ENCODE assay signal across 17 cellular contexts in the genomic region with DNA sequence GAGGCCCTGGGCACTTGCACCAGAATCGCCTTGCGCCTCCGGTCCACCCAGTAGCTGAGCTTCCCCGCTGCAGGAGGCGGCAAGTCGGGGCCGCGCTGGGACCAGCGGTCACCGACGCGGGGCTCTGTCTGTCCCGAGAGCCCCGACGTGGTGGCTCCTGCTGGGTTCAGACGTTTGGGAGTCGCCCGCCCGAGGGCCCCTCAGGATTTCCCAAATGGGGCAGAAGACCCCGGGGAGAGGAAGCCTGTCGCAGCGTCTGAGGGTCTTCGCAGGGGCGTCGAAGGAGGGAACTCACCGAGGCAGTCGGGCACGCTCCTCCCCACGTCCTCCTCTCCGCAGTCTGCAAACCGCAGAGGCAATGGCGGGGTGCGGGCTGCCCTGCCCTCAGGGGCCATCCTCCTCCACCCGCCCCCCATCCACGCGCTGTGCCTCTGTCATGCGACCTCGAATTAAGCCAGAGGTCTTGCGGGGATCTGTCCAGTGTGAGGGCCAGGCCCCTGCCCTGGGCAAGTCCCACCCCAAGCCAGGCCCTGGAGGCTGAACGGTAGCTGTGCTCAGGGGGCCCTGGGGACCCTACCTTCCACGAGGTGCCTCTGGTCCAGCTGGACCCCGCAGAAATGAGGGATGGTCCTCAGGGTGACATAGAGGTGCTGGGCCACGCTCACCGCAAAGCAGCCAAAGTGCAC. TPM values are rescaled to one million over a fixed set of nuclear protein-coding genes. Genes with fewer than 3 reads are reported as not detected.
DNase-seq lines count a peak whose midpoint lies in the region; ATAC-seq, FAIRE-seq and TF ChIP-seq lines count a peak whose summit lies in the region.
"Had no signal": no experiment of that assay in that cellular context is flagged by ENCODE, and none has a peak within 500 bp of the region (broad histone marks: within the 10 kb centered on the region; RNA-seq: fewer than 3 reads in every experiment).

No MANE protein-coding gene starts in this region.

- POLR2A ChIA-PET in MCF 10A (lab: Yijun Ruan, JAX) (no interaction called here), H1 (lab: Charles Lee; ENCODE audit: partially characterized antibody) (interaction anchor here (0.9 kb wide), 1 partner anchor 13 kb away, joined by 4 read pairs; no protein-coding TSS in a partner anchor)

- H3K23me2 ChIP-seq in H1 (ENCODE audit: low read depth, low read length), result peaks cover 13% of the 10 kb centered on the region

- H3K27me3 Mint-ChIP-seq in MCF 10A (ENCODE audit: insufficient read depth, unreplicated experiment), result no peaks in the 10 kb centered on the region

- no peak overlapping the region for H2BK120ac ChIP-seq in H1 (replicated peaks; ENCODE audit: low read depth, low read length)

- no peaks in the 10 kb centered on the region for H3K79me1 ChIP-seq in H1 (ENCODE audit: low read depth, low read length)

- 32% methylated on average over 14 of the region's 44 CpGs; no CpG with 5 or more reads in 1 of the 2 experiments for WGBS in H1 (ENCODE audit: extremely low coverage in 1 of 2, insufficient coverage in 1 of 2, insufficient read length in 1 of 2, insufficient replicate concordance in 2 of 2, low coverage in 1 of 2, low lambda C conversion rate in 2 of 2, missing lambda C conversion rate in 1 of 2), 2 experiments

- no peaks in the 10 kb centered on the region for H3K9me3 ChIP-seq in breast epithelium
- no peaks in the 10 kb centered on the region for H3K9me3 ChIP-seq in H1 (ENCODE audit: insufficient read depth in 2 of 2, low read depth in 1 of 2, low read length in 1 of 2)
- H3K9me3 ChIP-seq in thoracic aorta, result no peaks in the 10 kb centered on the region

- no peaks in the 10 kb centered on the region for H3K36me3 Mint-ChIP-seq in MCF 10A (ENCODE audit: insufficient read depth, unreplicated experiment)

- TF ChIP-seq POLR2A in breast epithelium (IDR thresholded peaks at IDR 0.05), result no peak
- TF ChIP-seq POLR2A in H1 (IDR thresholded peaks at IDR 0.05; ENCODE audit: control extremely low read depth in 1 of 2, low read depth in 2 of 2, low read length in 2 of 2), result no peak

- no peak overlapping the region for H4K91ac ChIP-seq in H1 (replicated peaks; ENCODE audit: insufficient read length, low read length)

- H2BK15ac ChIP-seq in H1 (ENCODE audit: low read length), result 0 out of 2 replicates have a peak overlapping the region, but pooled peaks have one; percentile 46

- H3K27me3 ChIP-seq in breast epithelium (peaks cover 0 to 18% of the 10 kb centered on the region in 2 donors), H1 (replicated peaks in 1 of 4; ENCODE audit: control insufficient read depth in 3 of 4, extremely low read depth in 1 of 4, insufficient read depth in 3 of 4, low read length in 3 of 4) (peaks cover 10 to 22% (median 12%) of the 10 kb centered on the region in 4 experiments; a peak in 6 of 7 replicates), thoracic aorta (replicated peaks; ENCODE audit: insufficient read depth) (no peaks in the 10 kb centered on the region)

- H2AFZ ChIP-seq in H1 (ENCODE audit: low read length), result peak overlapping the region; percentile 81; the same call in 1 of the 2 replicates

- peak overlapping the region; percentile 59 for H4K8ac ChIP-seq in H1 (ENCODE audit: extremely low read depth, insufficient read depth, low read length)

- no peak for TF ChIP-seq EP300 in H1 (IDR thresholded peaks at IDR 0.05; ENCODE audit: borderline replicate concordance in 1 of 2, low read depth in 2 of 2, low read length in 2 of 2)

- no peak overlapping the region; the same call in 1 of the 2 replicates for H3K18ac ChIP-seq in H1 (ENCODE audit: extremely low read depth, low read length)

- FAIRE-seq in H1 (lab: Jason Lieb, UNC), result no peak
- FAIRE-seq: colon had no signal

- no peak for ATAC-seq in thoracic aorta (ENCODE audit: insufficient number of reproducible peaks, low FRiP score, low read depth)
- ATAC-seq in HG03342 (IDR thresholded peaks at IDR 0.05; ENCODE audit: unreplicated experiment), result no peak
- ATAC-seq: activated naive CD8-positive, alpha-beta T cell treated with anti-CD3 and anti-CD28 coated beads, Interleukin-2, amount 50 U/mL, for 24 hours had no signal

- peaks cover 6% of the 10 kb centered on the region for H3K4me1 Mint-ChIP-seq in MCF 10A (ENCODE audit: insufficient read depth, unreplicated experiment)

- H3K36me3 ChIP-seq in breast epithelium (no peaks in the 10 kb centered on the region), H1 (ENCODE audit: control insufficient read depth in 2 of 4, insufficient read depth in 4 of 4, low read length in 3 of 4) (no peaks in the 10 kb centered on the region), thoracic aorta (no peaks in the 10 kb centered on the region)

- H4K5ac ChIP-seq in H1 (ENCODE audit: insufficient read length, low read depth, low read length), result no peak overlapping the region

- H2BK20ac ChIP-seq in H1 (ENCODE audit: low read length), result no peak overlapping the region

- H3K27ac Mint-ChIP-seq in MCF 10A (ENCODE audit: low read depth, unreplicated experiment), result no peak overlapping the region
- H3K27ac Mint-ChIP-seq: activated naive CD8-positive, alpha-beta T cell treated with anti-CD3 and anti-CD28 coated beads, Interleukin-2, amount 50 U/mL, for 24 hours had no signal

- TF ChIP-seq CTCF in breast epithelium (IDR thresholded peaks at IDR 0.05) (no peak), MCF 10A (IDR thresholded peaks at IDR 0.05; ENCODE audit: unreplicated experiment) (no peak), H1 (IDR thresholded peaks at IDR 0.05; ENCODE audit: control extremely low read depth in 1 of 3, insufficient read depth in 1 of 3, low read depth in 1 of 3, low read length in 3 of 3) (no peak), thoracic aorta (IDR thresholded peaks at IDR 0.05) (no peak)

- H3K4me1 ChIP-seq in breast epithelium, result no peaks in the 10 kb centered on the region
- H3K4me1 ChIP-seq in H1 (replicated peaks in 1 of 4; ENCODE audit: control insufficient read depth in 3 of 4, insufficient read depth in 4 of 4, low read length in 3 of 4), result peaks cover 0 to 15% (median 8%) of the 10 kb centered on the region in 4 experiments; a peak in 5 of 7 replicates
- H3K4me1 ChIP-seq in thoracic aorta (ENCODE audit: control insufficient read depth in 1 of 2, low read depth in 2 of 2), result no peaks in the 10 kb centered on the region

- no peaks in the 10 kb centered on the region for H3K9me3 Mint-ChIP-seq in MCF 10A (ENCODE audit: unreplicated experiment)
- H3K9me3 Mint-ChIP-seq: activated naive CD8-positive, alpha-beta T cell treated with anti-CD3 and anti-CD28 coated beads, Interleukin-2, amount 50 U/mL, for 24 hours had no signal

- DNase-seq in breast epithelium (ENCODE audit: low spot score in 2 of 2) (no peak), MCF 10A (ENCODE audit: unreplicated experiment) (no peak), H1 (ENCODE audit: low read depth in 1 of 2, low spot score in 2 of 2) (peak in 1 of 2 experiments; percentile 82), mesenteric fat pad (ENCODE audit: low spot score) (peak; percentile 86), thoracic aorta (ENCODE audit: low spot score) (no peak), NCI-H526 treated with DMSO at 0.1 percent for 48 hours (lab: John Stamatoyannopoulos, UW) (no peak)
- no peak for DNase-seq in activated CD4-positive, alpha-beta T cell treated with anti-CD3 and anti-CD28 coated beads, Interleukin-2, amount 50 U/mL, for 4 hours
- DNase-seq: activated naive CD8-positive, alpha-beta T cell treated with anti-CD3 and anti-CD28 coated beads, Interleukin-2, amount 50 U/mL, for 24 hours; activated T-cell treated with anti-CD3 and anti-CD28 coated beads for 4 hours; Karpas-422; NCI-H2029 treated with DMSO at 0.1 percent for 48 hours; stimulated activated CD4-positive, alpha-beta T cell treated with anti-CD3 and anti-CD28 coated beads, Interleukin-12 subunit alpha, Interleukin-12 subunit beta, amount 100 ng/mL, for 4 hours had no signal

- H3K27ac ChIP-seq in breast epithelium (no peak overlapping the region), H1 (ENCODE audit: low read depth, low read length) (no peak overlapping the region), thoracic aorta (no peak overlapping the region)
- H3K27ac ChIP-seq: VCaP had no signal

- H3K4me3 Mint-ChIP-seq in MCF 10A (ENCODE audit: unreplicated experiment), result no peak overlapping the region
- H3K4me3 Mint-ChIP-seq: activated naive CD8-positive, alpha-beta T cell treated with anti-CD3 and anti-CD28 coated beads, Interleukin-2, amount 50 U/mL, for 24 hours had no signal

- peak overlapping the region in 2 of 3 donors; percentile 21 to 40 for H3K4me3 ChIP-seq in breast epithelium
- peak overlapping the region; percentile 29 to 65 (median 55) for H3K4me3 ChIP-seq in H1 (ENCODE audit: extremely low read depth in 1 of 4, insufficient read depth in 2 of 4, low read depth in 3 of 4, low read length in 4 of 4)
- peak overlapping the region; percentile 16 for H3K4me3 ChIP-seq in thoracic aorta

- H2BK12ac ChIP-seq in H1 (ENCODE audit: low read depth, low read length), result 0 out of 2 replicates have a peak overlapping the region, but pooled peaks have one; percentile 50

- no peak overlapping the region for H3K4ac ChIP-seq in H1 (replicated peaks; ENCODE audit: insufficient read length, low read depth, low read length)

- no peak overlapping the region for H3K56ac ChIP-seq in H1 (replicated peaks; ENCODE audit: insufficient read length, low read depth, low read length)

- H2BK5ac ChIP-seq in H1 (ENCODE audit: low read depth, low read length), result no peak overlapping the region; the same call in 1 of the 2 replicates

- TF ChIP-seq RAD21 in H1 (IDR thresholded peaks at IDR 0.05 in 1 of 2, conservative IDR thresholded peaks at IDR 0.05 in 1 of 2; ENCODE audit: low read depth in 2 of 2, low read length in 2 of 2), result no peak

- H3K14ac ChIP-seq in H1 (ENCODE audit: insufficient read length), result no peak overlapping the region

- H3K9ac ChIP-seq in H1 (replicated peaks in 1 of 4; ENCODE audit: extremely low read depth in 1 of 4, low read depth in 3 of 4, low read length in 3 of 4), result no peak overlapping the region

- BruUV-seq in MCF 10A (replicated peaks; lab: Mats Ljungman, UMichigan), result no TSS peak

- H3K79me2 ChIP-seq in H1 (ENCODE audit: control insufficient read depth in 1 of 2, insufficient read depth in 2 of 2, low read length in 2 of 2), result no peaks in the 10 kb centered on the region

- intact Hi-C loops in breast epithelium (cut with DNase I; ENCODE audit: low total_unique reads) (no loop called here), MCF 10A (cut with micrococcal nuclease) (no loop called here)

- peaks cover 2 to 13% of the 10 kb centered on the region in 2 experiments for H4K20me1 ChIP-seq in H1 (replicated peaks in 1 of 2; ENCODE audit: control insufficient read depth in 1 of 2, insufficient read depth in 2 of 2, low read length in 2 of 2)

- peak overlapping the region; percentile 56 to 85 for H3K4me2 ChIP-seq in H1 (ENCODE audit: insufficient read depth in 1 of 2, low read depth in 2 of 2, low read length in 2 of 2)

- 0 out of 2 replicates have a peak overlapping the region, but pooled peaks have one; percentile 24 for H2AK5ac ChIP-seq in H1 (ENCODE audit: low read depth, low read length)

- no peak overlapping the region for H3K23ac ChIP-seq in H1 (ENCODE audit: insufficient read length)

- CTCF ChIA-PET in MCF 10A (lab: Yijun Ruan, JAX) (interaction anchor here (1.1 kb wide), 1 partner anchor 10 kb away, joined by 5 read pairs; no protein-coding TSS in a partner anchor), H1 (lab: Charles Lee; ENCODE audit: partially characterized antibody) (interaction anchor here (0.7 to 2.1 kb wide), 4 partner anchors 12 to 32 kb away, joined by 3 to 5 read pairs (median 4); no protein-coding TSS in a partner anchor)

RNA-seq across cellular contexts. Expression of a gene that starts 12.5 kb away (rescaled TPM):
- total RNA-seq in breast epithelium (not detected), MCF 10A (2022) (not detected in 2 replicates), mesenteric fat pad (not detected), thoracic aorta (not detected)
- 0.08 and 0.20 TPM in 2 replicates for total RNA-seq in H1 (2021; fragmentation: NEBNext Ultra II Directional; extraction: Animal tissue kit (Norgen Biotek cat#: 25700))
- 0.15 and 0.17 TPM in 2 replicates for polyA plus RNA-seq in H1 (2011; rRNA removed)
- polyA plus RNA-seq in H1 (2011; cell fraction: cytosol; rRNA removed), result 0.18 TPM
- 0.63 TPM for polyA plus RNA-seq in H1 (2011; cell fraction: nucleus; rRNA removed)
- 0.10 to 0.20 TPM (median 0.13 TPM) in 4 replicates for polyA plus RNA-seq in H1 (2012, experiment 1 of 2)
- polyA plus RNA-seq in H1 (2012, experiment 2 of 2), result not detected
- 0.04 TPM for polyA plus RNA-seq in H1 (2013, experiment 1 of 2)
- 0.02 TPM for polyA plus RNA-seq in H1 (2013, experiment 2 of 2)
- 0.06 and 0.12 TPM in 2 replicates for polyA minus RNA-seq in H1 (2011; rRNA and poly(A)+ RNA removed)
- polyA minus RNA-seq in H1 (2011; cell fraction: cytosol; rRNA and poly(A)+ RNA removed), result 0.29 TPM
- polyA minus RNA-seq in H1 (2011; cell fraction: nucleus; rRNA and poly(A)+ RNA removed), result 0.90 TPM
- total RNA-seq: urinary bladder had no signal
- polyA plus RNA-seq: neural cell had no signal

RNA-seq across cellular contexts. Expression of a gene that starts 39.5 kb away (rescaled TPM):
- total RNA-seq in breast epithelium (10 to 100 TPM; 63.0 to 92.1 (median 87.1) TPM), MCF 10A (2022) (56.3 and 73.5 TPM in 2 replicates), mesenteric fat pad (124 TPM), thoracic aorta (100 to 1,000 TPM in 1 of 2 donors, 10 to 100 TPM in 1; 54.0 to 112 TPM)
- total RNA-seq in H1 (2021; fragmentation: NEBNext Ultra II Directional; extraction: Animal tissue kit (Norgen Biotek cat#: 25700)), result 30.0 and 31.2 TPM in 2 replicates
- 22.6 and 40.2 TPM in 2 replicates for polyA plus RNA-seq in H1 (2011; rRNA removed)
- 20.5 TPM for polyA plus RNA-seq in H1 (2011; cell fraction: cytosol; rRNA removed)
- 43.4 TPM for polyA plus RNA-seq in H1 (2011; cell fraction: nucleus; rRNA removed)
- polyA plus RNA-seq in H1 (2012, experiment 1 of 2), result 16.0 to 28.8 TPM (median 24.5 TPM) in 4 replicates
- 23.8 TPM for polyA plus RNA-seq in H1 (2012, experiment 2 of 2)
- polyA plus RNA-seq in H1 (2013, experiment 1 of 2), result 20.9 TPM
- 21.1 TPM for polyA plus RNA-seq in H1 (2013, experiment 2 of 2)
- polyA minus RNA-seq in H1 (2011; rRNA and poly(A)+ RNA removed), result 3.8 and 3.9 TPM in 2 replicates
- polyA minus RNA-seq in H1 (2011; cell fraction: cytosol; rRNA and poly(A)+ RNA removed), result 17.7 TPM
- polyA minus RNA-seq in H1 (2011; cell fraction: nucleus; rRNA and poly(A)+ RNA removed), result 20.5 TPM

RNA-seq across cellular contexts. Expression of a gene that starts 58.1 kb away (rescaled TPM):
- total RNA-seq in breast epithelium (not detected), MCF 10A (2022) (not detected in 2 replicates), mesenteric fat pad (not detected), thoracic aorta (not detected)
- total RNA-seq in H1 (2021; fragmentation: NEBNext Ultra II Directional; extraction: Animal tissue kit (Norgen Biotek cat#: 25700)), result not detected in 2 replicates
- not detected in 2 replicates for polyA plus RNA-seq in H1 (2011; rRNA removed)
- polyA plus RNA-seq in H1 (2011; cell fraction: cytosol; rRNA removed), result not detected
- polyA plus RNA-seq in H1 (2011; cell fraction: nucleus; rRNA removed), result not detected
- not detected in 4 replicates for polyA plus RNA-seq in H1 (2012, experiment 1 of 2)
- polyA plus RNA-seq in H1 (2012, experiment 2 of 2), result not detected
- not detected for polyA plus RNA-seq in H1 (2013, experiment 1 of 2)
- polyA plus RNA-seq in H1 (2013, experiment 2 of 2), result not detected
- not detected in 2 replicates for polyA minus RNA-seq in H1 (2011; rRNA and poly(A)+ RNA removed)
- not detected for polyA minus RNA-seq in H1 (2011; cell fraction: cytosol; rRNA and poly(A)+ RNA removed)
- polyA minus RNA-seq in H1 (2011; cell fraction: nucleus; rRNA and poly(A)+ RNA removed), result not detected
- total RNA-seq: urinary bladder had no signal
- polyA plus RNA-seq: neural cell, urinary bladder had no signal
